ENCODE assay signal across 8 cellular contexts in genomic region chr16:29613307-29614057, GRCh38. TPM values are rescaled to one million over a fixed set of nuclear protein-coding genes. Genes with fewer than 3 reads are reported as not detected.
A peak's percentile ranks its signal among the peaks of the same experiment; 100 is the strongest.
DNase-seq lines count a peak whose midpoint lies in the region; ATAC-seq and TF ChIP-seq lines count a peak whose summit lies in the region.
"Not testable (repeated sequence)": the region's sequence is repeated elsewhere in the genome, so short reads cannot be mapped to it uniquely, and the experiment has no call there.

No MANE protein-coding gene starts in this region.

- H3K9me3 ChIP-seq in RWPE2 (ENCODE audit: severe bottlenecking); esophagus muscularis mucosa; mucosa of rectum (ENCODE audit: control insufficient read depth in 2 of 2, low read length in 2 of 2): not testable (repeated sequence)

- TF ChIP-seq POLR2A in esophagus muscularis mucosa (IDR thresholded peaks at IDR 0.05; ENCODE audit: low read depth), result peak; percentile 36

- peak overlapping the region; percentile 74 for H3K27ac ChIP-seq in RWPE2 (ENCODE audit: poor library complexity, severe bottlenecking)
- peak overlapping the region; percentile 72 to 88 (median 78) for H3K27ac ChIP-seq in esophagus muscularis mucosa (replicated peaks in 1 of 4)
- H3K27ac ChIP-seq in mucosa of rectum (ENCODE audit: low read depth in 2 of 2, low read length in 2 of 2), result peak overlapping the region; percentile 45 to 67

- WGBS in esophagus muscularis mucosa, result 1% methylated on average over 31 of the region's 100 CpGs

- H3K9ac ChIP-seq in mucosa of rectum (ENCODE audit: low read depth in 1 of 2, low read length in 2 of 2), result peak overlapping the region; percentile 52 to 66

- TF ChIP-seq CTCF in RWPE2 (IDR thresholded peaks at IDR 0.05; ENCODE audit: poor library complexity, severe bottlenecking); esophagus muscularis mucosa (IDR thresholded peaks at IDR 0.05): not testable (repeated sequence)

- not testable (repeated sequence) for H3K27me3 ChIP-seq in RWPE2 (ENCODE audit: insufficient read depth, poor library complexity, severe bottlenecking); esophagus muscularis mucosa; mucosa of rectum (ENCODE audit: control insufficient read depth in 2 of 2, insufficient read depth in 2 of 2, low read length in 2 of 2)

- not testable (repeated sequence) for H3K4me1 ChIP-seq in RWPE2 (ENCODE audit: insufficient read depth, poor library complexity, severe bottlenecking); mucosa of rectum (ENCODE audit: control insufficient read depth in 2 of 2, insufficient read depth in 2 of 2, low read length in 2 of 2)
- peaks cover 2 to 35% (median 26%) of the 10 kb centered on the region in 4 donors for H3K4me1 ChIP-seq in esophagus muscularis mucosa

- peak; percentile 34 for ATAC-seq in GM21723 (IDR thresholded peaks at IDR 0.05; ENCODE audit: unreplicated experiment)
- peak; percentile 50 for ATAC-seq in RWPE2 (ENCODE audit: low read depth)

- DNase-seq in COLO829 (ENCODE audit: low spot score) (peak; percentile 22), LoVo (ENCODE audit: low spot score) (peak; percentile 88), RWPE2 (ENCODE audit: low spot score) (peak; percentile 82), activated T-helper 1 cell treated with Interleukin-2 at 50 U/mL for 16 hours (ENCODE audit: low read depth) (peak; percentile 84), esophagus muscularis mucosa (ENCODE audit: extremely low spot score) (peak; percentile 94)
- DNase-seq in stimulated activated CD8-positive, alpha-beta memory T cell treated with anti-CD3 and anti-CD28 coated beads, Interleukin-15, amount 100 ng/mL, for 48 hours (ENCODE audit: low read depth in 2 of 2), result peak; percentile 89 to 91

- not testable (repeated sequence) for H3K36me3 ChIP-seq in RWPE2 (ENCODE audit: low read depth); esophagus muscularis mucosa; mucosa of rectum (ENCODE audit: control insufficient read depth in 2 of 2, insufficient read depth in 2 of 2, low read length in 2 of 2)

- H3K4me3 ChIP-seq in RWPE2 (ENCODE audit: severe bottlenecking) (peak overlapping the region; percentile 88), esophagus muscularis mucosa (peak overlapping the region; percentile 65 to 71 (median 68)), mucosa of rectum (ENCODE audit: low read length in 2 of 2) (peak overlapping the region; percentile 71 to 72)

- intact Hi-C loops in esophagus muscularis mucosa (cut with DNase I), result not testable (repeated sequence)

- not testable (repeated sequence) for TF ChIP-seq EP300 in esophagus muscularis mucosa (IDR thresholded peaks at IDR 0.05)

RNA-seq across cellular contexts. Expression of gene SPN, which starts 49.6 kb away (rescaled TPM):
- 1 to 10 TPM; 1.1 to 4.2 (median 2.6) TPM for total RNA-seq in esophagus muscularis mucosa

Comparison
In these comparisons a context has a peak if more than half of its experiments do, and no peak if none do; other contexts are left out.
1. Peak in every context shown above with its lines: DNase-seq, ATAC-seq, H3K4me3 ChIP-seq and H3K27ac ChIP-seq.
2. DNase-seq: peak in every context shown above with its lines; median percentile 94 in esophagus muscularis mucosa; 90 in stimulated activated CD8-positive, alpha-beta memory T cell treated with anti-CD3 and anti-CD28 coated beads, Interleukin-15, amount 100 ng/mL, for 48 hours; 88 in LoVo; 84 in activated T-helper 1 cell treated with Interleukin-2 at 50 U/mL for 16 hours; 82 in RWPE2; 22 in COLO829.